ENCODE assay signal across 1 cellular context in genomic region chr11:48021201-48021820, GRCh38.
TF ChIP-seq lines count a peak whose summit lies in the region.

No MANE protein-coding gene starts in this region.

TF ChIP-seq in A549, 52 proteins besides CTCF, POLR2A, EP300 and RAD21:
- peak; percentile 44; the same call in 1 of the 2 replicates for TF ChIP-seq ZC3H11A (IDR thresholded peaks at IDR 0.05)
TF ChIP-seq in A549: peak in this region for 1; not testable (repeated sequence) for 51.
